ENCODE assay signal across 1 cellular context in the genomic region with DNA sequence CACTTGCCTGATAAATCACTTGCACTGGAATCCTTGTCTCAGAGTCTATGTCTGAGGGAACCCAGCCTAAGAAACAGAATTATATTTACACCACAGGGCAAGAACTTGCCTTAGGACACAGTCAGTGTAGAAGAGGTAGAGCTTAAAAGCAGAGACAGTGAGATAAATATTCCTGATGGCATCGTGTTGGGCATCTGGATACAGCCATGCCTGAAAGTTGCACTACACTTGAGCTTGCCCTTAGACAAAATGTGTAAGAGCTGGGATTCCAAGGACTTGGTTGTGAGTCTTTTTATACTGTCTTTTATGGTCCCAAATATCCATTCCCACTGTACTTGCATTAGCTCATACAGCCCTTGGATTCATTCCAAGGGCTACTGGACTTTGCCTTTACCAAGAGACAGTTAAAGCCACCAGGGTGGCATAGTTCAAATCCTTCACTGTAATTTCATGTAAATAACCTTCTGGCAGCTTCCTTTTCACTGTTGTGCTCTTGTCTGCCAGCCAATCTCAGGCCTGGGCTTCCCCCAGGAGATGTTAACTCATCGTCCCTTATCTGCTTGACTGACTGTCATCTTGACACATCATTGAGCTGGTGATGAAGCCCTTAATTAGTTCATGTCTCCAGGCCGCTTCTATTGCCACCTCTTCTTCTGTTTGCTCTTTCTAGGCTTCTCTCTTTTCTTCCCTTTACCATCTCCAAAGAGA.
TF ChIP-seq lines count a peak whose summit lies in the region.

No MANE protein-coding gene starts in this region.

TF ChIP-seq in HepG2, 621 proteins besides CTCF, POLR2A, EP300 and RAD21 (continued from another document and continues in another):
- TF ChIP-seq, protein P1, sequence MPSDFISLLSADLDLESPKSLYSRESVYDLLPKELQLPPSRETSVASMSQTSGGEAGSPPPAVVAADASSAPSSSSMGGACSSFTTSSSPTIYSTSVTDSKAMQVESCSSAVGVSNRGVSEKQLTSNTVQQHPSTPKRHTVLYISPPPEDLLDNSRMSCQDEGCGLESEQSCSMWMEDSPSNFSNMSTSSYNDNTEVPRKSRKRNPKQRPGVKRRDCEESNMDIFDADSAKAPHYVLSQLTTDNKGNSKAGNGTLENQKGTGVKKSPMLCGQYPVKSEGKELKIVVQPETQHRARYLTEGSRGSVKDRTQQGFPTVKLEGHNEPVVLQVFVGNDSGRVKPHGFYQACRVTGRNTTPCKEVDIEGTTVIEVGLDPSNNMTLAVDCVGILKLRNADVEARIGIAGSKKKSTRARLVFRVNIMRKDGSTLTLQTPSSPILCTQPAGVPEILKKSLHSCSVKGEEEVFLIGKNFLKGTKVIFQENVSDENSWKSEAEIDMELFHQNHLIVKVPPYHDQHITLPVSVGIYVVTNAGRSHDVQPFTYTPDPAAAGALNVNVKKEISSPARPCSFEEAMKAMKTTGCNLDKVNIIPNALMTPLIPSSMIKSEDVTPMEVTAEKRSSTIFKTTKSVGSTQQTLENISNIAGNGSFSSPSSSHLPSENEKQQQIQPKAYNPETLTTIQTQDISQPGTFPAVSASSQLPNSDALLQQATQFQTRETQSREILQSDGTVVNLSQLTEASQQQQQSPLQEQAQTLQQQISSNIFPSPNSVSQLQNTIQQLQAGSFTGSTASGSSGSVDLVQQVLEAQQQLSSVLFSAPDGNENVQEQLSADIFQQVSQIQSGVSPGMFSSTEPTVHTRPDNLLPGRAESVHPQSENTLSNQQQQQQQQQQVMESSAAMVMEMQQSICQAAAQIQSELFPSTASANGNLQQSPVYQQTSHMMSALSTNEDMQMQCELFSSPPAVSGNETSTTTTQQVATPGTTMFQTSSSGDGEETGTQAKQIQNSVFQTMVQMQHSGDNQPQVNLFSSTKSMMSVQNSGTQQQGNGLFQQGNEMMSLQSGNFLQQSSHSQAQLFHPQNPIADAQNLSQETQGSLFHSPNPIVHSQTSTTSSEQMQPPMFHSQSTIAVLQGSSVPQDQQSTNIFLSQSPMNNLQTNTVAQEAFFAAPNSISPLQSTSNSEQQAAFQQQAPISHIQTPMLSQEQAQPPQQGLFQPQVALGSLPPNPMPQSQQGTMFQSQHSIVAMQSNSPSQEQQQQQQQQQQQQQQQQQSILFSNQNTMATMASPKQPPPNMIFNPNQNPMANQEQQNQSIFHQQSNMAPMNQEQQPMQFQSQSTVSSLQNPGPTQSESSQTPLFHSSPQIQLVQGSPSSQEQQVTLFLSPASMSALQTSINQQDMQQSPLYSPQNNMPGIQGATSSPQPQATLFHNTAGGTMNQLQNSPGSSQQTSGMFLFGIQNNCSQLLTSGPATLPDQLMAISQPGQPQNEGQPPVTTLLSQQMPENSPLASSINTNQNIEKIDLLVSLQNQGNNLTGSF (CRISPR knock-in tag; IDR thresholded peaks at IDR 0.05): no peak
- TF ChIP-seq ZKSCAN5 (CRISPR knock-in tag; IDR thresholded peaks at IDR 0.05) (no peak), ZNF749 (CRISPR knock-in tag; IDR thresholded peaks at IDR 0.05; ENCODE audit: borderline replicate concordance) (no peak), FOXK1 (CRISPR knock-in tag; IDR thresholded peaks at IDR 0.05; ENCODE audit: borderline replicate concordance, low read depth) (peak; percentile 56; the same call in 1 of the 2 replicates), FOXA1 (IDR thresholded peaks at IDR 0.05) (no peak), FOXA1 (CRISPR knock-in tag; IDR thresholded peaks at IDR 0.05) (peak; percentile 36), SIX4 (CRISPR knock-in tag; IDR thresholded peaks at IDR 0.05) (no peak), RARA (CRISPR knock-in tag; IDR thresholded peaks at IDR 0.05) (peak; percentile 44; the same call in 1 of the 2 replicates), HNF4G (IDR thresholded peaks at IDR 0.05; ENCODE audit: borderline replicate concordance, low read depth, low read length) (peak; percentile 45; the same call in 1 of the 2 replicates), HNF4G (CRISPR knock-in tag; IDR thresholded peaks at IDR 0.05; ENCODE audit: borderline replicate concordance, low read depth) (peak; percentile 54; the same call in 1 of the 2 replicates), KLF9 (CRISPR knock-in tag; IDR thresholded peaks at IDR 0.05; ENCODE audit: low read depth) (no peak), MTA1 (CRISPR knock-in tag; IDR thresholded peaks at IDR 0.05; ENCODE audit: borderline replicate concordance) (no peak), KMT2A (CRISPR knock-in tag; IDR thresholded peaks at IDR 0.05) (no peak), FOSL1 (CRISPR knock-in tag; IDR thresholded peaks at IDR 0.05; ENCODE audit: borderline replicate concordance) (no peak), NFYB (CRISPR knock-in tag; IDR thresholded peaks at IDR 0.05) (no peak), ZNF263 (CRISPR knock-in tag; IDR thresholded peaks at IDR 0.05) (no peak), BHLHE40 (IDR thresholded peaks at IDR 0.05; ENCODE audit: low read length) (no peak), SKI (IDR thresholded peaks at IDR 0.05; ENCODE audit: partially characterized antibody) (no peak), SALL1 (CRISPR knock-in tag; IDR thresholded peaks at IDR 0.05) (peak; percentile 31; the same call in 1 of the 2 replicates), FOXO1 (CRISPR knock-in tag; IDR thresholded peaks at IDR 0.05) (peak; percentile 40; the same call in 1 of the 2 replicates), ZNF746 (CRISPR knock-in tag; IDR thresholded peaks at IDR 0.05) (no peak), ARNT2 (CRISPR knock-in tag; IDR thresholded peaks at IDR 0.05; ENCODE audit: low read depth) (no peak), ZBTB8A (CRISPR knock-in tag; IDR thresholded peaks at IDR 0.05; ENCODE audit: borderline replicate concordance, low read depth) (no peak), FOXK2 (IDR thresholded peaks at IDR 0.05) (no peak), RCOR2 (CRISPR knock-in tag; IDR thresholded peaks at IDR 0.05) (no peak), SRY (CRISPR knock-in tag; IDR thresholded peaks at IDR 0.05) (no peak), RNF2 (conservative IDR thresholded peaks at IDR 0.05; ENCODE audit: low read depth) (no peak), HOXA9 (CRISPR knock-in tag; IDR thresholded peaks at IDR 0.05; ENCODE audit: borderline replicate concordance) (no peak), GPN1 (CRISPR knock-in tag; IDR thresholded peaks at IDR 0.05; ENCODE audit: borderline replicate concordance) (no peak), CEBPG (CRISPR knock-in tag; IDR thresholded peaks at IDR 0.05) (0 out of 2 replicates have a peak, but pooled peaks have one; percentile 5)
- TF ChIP-seq, protein P2, sequence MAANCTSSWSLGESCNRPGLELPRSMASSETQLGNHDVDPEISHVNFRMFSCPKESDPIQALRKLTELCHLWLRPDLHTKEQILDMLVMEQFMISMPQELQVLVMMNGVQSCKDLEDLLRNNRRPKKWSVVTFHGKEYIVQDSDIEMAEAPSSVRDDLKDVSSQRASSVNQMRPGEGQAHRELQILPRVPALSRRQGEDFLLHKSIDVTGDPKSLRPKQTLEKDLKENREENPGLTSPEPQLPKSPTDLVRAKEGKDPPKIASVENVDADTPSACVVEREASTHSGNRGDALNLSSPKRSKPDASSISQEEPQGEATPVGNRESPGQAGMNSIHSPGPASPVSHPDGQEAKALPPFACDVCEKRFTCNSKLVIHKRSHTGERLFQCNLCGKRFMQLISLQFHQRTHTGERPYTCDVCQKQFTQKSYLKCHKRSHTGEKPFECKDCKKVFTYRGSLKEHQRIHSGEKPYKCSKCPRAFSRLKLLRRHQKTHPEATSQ (CRISPR knock-in tag; IDR thresholded peaks at IDR 0.05; ENCODE audit: borderline replicate concordance): no peak
- TF ChIP-seq, protein P3, sequence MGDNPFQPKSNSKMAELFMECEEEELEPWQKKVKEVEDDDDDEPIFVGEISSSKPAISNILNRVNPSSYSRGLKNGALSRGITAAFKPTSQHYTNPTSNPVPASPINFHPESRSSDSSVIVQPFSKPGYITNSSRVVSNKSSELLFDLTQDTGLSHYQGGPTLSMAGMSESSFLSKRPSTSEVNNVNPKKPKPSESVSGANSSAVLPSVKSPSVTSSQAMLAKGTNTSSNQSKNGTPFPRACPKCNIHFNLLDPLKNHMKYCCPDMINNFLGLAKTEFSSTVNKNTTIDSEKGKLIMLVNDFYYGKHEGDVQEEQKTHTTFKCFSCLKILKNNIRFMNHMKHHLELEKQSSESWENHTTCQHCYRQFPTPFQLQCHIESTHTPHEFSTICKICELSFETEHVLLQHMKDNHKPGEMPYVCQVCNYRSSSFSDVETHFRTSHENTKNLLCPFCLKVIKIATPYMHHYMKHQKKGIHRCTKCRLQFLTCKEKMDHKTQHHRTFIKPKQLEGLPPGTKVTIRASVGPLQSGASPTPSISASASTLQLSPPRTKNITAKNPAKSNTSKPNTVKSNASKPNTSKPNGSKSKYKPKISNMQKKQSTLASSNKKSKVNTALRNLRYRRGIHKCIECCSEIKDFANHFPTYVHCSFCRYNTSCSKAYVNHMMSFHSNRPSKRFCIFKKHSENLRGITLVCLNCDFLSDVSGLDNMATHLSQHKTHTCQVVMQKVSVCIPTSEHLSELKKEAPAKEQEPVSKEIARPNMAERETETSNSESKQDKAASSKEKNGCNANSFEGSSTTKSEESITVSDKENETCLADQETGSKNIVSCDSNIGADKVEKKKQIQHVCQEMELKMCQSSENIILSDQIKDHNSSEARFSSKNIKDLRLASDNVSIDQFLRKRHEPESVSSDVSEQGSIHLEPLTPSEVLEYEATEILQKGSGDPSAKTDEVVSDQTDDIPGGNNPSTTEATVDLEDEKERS (CRISPR knock-in tag; IDR thresholded peaks at IDR 0.05): no peak
- TF ChIP-seq, protein P4, sequence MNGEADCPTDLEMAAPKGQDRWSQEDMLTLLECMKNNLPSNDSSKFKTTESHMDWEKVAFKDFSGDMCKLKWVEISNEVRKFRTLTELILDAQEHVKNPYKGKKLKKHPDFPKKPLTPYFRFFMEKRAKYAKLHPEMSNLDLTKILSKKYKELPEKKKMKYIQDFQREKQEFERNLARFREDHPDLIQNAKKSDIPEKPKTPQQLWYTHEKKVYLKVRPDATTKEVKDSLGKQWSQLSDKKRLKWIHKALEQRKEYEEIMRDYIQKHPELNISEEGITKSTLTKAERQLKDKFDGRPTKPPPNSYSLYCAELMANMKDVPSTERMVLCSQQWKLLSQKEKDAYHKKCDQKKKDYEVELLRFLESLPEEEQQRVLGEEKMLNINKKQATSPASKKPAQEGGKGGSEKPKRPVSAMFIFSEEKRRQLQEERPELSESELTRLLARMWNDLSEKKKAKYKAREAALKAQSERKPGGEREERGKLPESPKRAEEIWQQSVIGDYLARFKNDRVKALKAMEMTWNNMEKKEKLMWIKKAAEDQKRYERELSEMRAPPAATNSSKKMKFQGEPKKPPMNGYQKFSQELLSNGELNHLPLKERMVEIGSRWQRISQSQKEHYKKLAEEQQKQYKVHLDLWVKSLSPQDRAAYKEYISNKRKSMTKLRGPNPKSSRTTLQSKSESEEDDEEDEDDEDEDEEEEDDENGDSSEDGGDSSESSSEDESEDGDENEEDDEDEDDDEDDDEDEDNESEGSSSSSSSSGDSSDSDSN (CRISPR knock-in tag; IDR thresholded peaks at IDR 0.05): no peak
- TF ChIP-seq, protein P5, sequence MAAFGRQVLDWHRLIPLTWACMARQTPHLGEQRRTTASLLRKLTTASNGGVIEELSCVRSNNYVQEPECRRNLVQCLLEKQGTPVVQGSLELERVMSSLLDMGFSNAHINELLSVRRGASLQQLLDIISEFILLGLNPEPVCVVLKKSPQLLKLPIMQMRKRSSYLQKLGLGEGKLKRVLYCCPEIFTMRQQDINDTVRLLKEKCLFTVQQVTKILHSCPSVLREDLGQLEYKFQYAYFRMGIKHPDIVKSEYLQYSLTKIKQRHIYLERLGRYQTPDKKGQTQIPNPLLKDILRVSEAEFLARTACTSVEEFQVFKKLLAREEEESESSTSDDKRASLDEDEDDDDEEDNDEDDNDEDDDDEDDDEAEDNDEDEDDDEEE (CRISPR knock-in tag; IDR thresholded peaks at IDR 0.05): no peak
- TF ChIP-seq, protein P6, sequence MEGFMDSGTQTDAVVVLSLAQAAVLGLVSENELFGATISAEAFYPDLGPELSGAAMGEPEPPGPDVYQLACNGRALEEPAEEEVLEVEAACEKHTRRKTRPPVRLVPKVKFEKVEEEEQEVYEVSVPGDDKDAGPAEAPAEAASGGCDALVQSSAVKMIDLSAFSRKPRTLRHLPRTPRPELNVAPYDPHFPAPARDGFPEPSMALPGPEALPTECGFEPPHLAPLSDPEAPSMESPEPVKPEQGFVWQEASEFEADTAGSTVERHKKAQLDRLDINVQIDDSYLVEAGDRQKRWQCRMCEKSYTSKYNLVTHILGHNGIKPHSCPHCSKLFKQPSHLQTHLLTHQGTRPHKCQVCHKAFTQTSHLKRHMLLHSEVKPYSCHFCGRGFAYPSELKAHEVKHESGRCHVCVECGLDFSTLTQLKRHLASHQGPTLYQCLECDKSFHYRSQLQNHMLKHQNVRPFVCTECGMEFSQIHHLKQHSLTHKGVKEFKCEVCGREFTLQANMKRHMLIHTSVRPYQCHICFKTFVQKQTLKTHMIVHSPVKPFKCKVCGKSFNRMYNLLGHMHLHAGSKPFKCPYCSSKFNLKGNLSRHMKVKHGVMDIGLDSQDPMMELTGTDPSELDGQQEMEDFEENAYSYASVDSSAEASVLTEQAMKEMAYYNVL (CRISPR knock-in tag; IDR thresholded peaks at IDR 0.05; ENCODE audit: borderline replicate concordance): no peak
- TF ChIP-seq, protein P7, sequence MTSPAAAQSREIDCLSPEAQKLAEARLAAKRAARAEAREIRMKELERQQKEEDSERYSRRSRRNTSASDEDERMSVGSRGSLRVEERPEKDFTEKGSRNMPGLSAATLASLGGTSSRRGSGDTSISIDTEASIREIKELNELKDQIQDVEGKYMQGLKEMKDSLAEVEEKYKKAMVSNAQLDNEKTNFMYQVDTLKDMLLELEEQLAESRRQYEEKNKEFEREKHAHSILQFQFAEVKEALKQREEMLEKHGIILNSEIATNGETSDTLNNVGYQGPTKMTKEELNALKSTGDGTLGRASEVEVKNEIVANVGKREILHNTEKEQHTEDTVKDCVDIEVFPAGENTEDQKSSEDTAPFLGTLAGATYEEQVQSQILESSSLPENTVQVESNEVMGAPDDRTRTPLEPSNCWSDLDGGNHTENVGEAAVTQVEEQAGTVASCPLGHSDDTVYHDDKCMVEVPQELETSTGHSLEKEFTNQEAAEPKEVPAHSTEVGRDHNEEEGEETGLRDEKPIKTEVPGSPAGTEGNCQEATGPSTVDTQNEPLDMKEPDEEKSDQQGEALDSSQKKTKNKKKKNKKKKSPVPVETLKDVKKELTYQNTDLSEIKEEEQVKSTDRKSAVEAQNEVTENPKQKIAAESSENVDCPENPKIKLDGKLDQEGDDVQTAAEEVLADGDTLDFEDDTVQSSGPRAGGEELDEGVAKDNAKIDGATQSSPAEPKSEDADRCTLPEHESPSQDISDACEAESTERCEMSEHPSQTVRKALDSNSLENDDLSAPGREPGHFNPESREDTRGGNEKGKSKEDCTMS (CRISPR knock-in tag; conservative IDR thresholded peaks at IDR 0.05): no peak
- TF ChIP-seq, protein P8, sequence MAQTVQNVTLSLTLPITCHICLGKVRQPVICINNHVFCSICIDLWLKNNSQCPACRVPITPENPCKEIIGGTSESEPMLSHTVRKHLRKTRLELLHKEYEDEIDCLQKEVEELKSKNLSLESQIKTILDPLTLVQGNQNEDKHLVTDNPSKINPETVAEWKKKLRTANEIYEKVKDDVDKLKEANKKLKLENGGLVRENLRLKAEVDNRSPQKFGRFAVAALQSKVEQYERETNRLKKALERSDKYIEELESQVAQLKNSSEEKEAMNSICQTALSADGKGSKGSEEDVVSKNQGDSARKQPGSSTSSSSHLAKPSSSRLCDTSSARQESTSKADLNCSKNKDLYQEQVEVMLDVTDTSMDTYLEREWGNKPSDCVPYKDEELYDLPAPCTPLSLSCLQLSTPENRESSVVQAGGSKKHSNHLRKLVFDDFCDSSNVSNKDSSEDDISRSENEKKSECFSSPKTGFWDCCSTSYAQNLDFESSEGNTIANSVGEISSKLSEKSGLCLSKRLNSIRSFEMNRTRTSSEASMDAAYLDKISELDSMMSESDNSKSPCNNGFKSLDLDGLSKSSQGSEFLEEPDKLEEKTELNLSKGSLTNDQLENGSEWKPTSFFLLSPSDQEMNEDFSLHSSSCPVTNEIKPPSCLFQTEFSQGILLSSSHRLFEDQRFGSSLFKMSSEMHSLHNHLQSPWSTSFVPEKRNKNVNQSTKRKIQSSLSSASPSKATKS (CRISPR knock-in tag; IDR thresholded peaks at IDR 0.05): no peak
